Comparison of ENCODE assay signal across 9 cellular contexts in the genomic region with DNA sequence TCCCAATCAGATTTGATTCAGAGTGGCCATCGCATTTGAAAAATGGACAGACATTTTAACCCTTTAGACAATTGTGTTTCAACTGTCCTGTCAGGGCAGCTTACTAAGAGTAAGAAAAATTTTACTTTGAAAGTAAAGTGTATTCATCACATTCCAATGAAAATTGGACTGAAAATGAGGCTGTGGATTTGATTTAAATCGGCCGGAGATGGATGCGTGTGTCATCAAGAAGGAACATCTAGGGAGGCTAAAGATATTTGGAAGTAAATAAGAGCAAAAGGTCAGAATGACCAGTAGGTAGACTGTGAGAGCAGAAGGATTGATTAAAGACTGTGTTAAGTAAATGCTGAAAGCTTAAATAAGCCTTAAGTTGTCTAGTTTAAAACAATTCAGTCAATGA. TPM values are rescaled to one million over a fixed set of nuclear protein-coding genes. Genes with fewer than 3 reads are reported as not detected.
DNase-seq lines count a peak whose midpoint lies in the region; ATAC-seq, FAIRE-seq and TF ChIP-seq lines count a peak whose summit lies in the region.
"Had no signal": no experiment of that assay in that cellular context is flagged by ENCODE, and none has a peak within 500 bp of the region (broad histone marks: within the 10 kb centered on the region; RNA-seq: fewer than 3 reads in every experiment).

No MANE protein-coding gene starts in this region.

- no peak for DNase-seq in AG04450 (ENCODE audit: low read depth, low spot score)
- DNase-seq in HFF-Myc (ENCODE audit: extremely low read depth, low read depth): no peak
- no peak for DNase-seq in activated naive CD8-positive, alpha-beta T cell treated with anti-CD3 and anti-CD28 coated beads, Interleukin-2, amount 50 U/mL, for 24 hours
- no peak for DNase-seq in keratinocyte (ENCODE audit: low read depth, low spot score)
- DNase-seq in posterior vena cava (ENCODE audit: low spot score): no peak
- no peak for DNase-seq in aorta
- DNase-seq in activated CD4-positive, alpha-beta T cell treated with anti-CD3 and anti-CD28 coated beads, Interleukin-2, amount 50 U/mL, for 4 hours: no peak
- DNase-seq: EL had no signal

- H3K4me3 Mint-ChIP-seq in activated naive CD8-positive, alpha-beta T cell treated with anti-CD3 and anti-CD28 coated beads, Interleukin-2, amount 50 U/mL, for 24 hours: peak overlapping the region; percentile 87

- peak overlapping the region; percentile 80 for H3K4me2 ChIP-seq in keratinocyte (ENCODE audit: control insufficient read depth, extremely low read depth, insufficient read depth, low read depth, low read length)

- CTCF ChIA-PET in AG04450 (lab: Charles Lee): interaction anchor here (0.6 to 0.8 kb wide), 2 partner anchors 208 to 489 kb away, joined by 3 read pairs; no protein-coding TSS in a partner anchor

- peaks cover 39% of the 10 kb centered on the region for H3K4me1 Mint-ChIP-seq in activated naive CD8-positive, alpha-beta T cell treated with anti-CD3 and anti-CD28 coated beads, Interleukin-2, amount 50 U/mL, for 24 hours

- no peaks in the 10 kb centered on the region for H4K20me1 ChIP-seq in keratinocyte (ENCODE audit: control insufficient read depth, extremely low read depth, insufficient read depth, low read length)

- no peaks in the 10 kb centered on the region for H3K27me3 Mint-ChIP-seq in activated naive CD8-positive, alpha-beta T cell treated with anti-CD3 and anti-CD28 coated beads, Interleukin-2, amount 50 U/mL, for 24 hours

- dilution Hi-C loops in keratinocyte (cut with MboI; ENCODE audit: extremely low pct_ligation_motif_present, low sequenced_read_pairs): no loop called here

- H3K9ac ChIP-seq in keratinocyte (ENCODE audit: control insufficient read depth, extremely low read depth, insufficient read depth, low read length): no peak overlapping the region

- no peak overlapping the region for H2AFZ ChIP-seq in keratinocyte (ENCODE audit: control insufficient read depth, low read length)

- H3K9me3 Mint-ChIP-seq in activated naive CD8-positive, alpha-beta T cell treated with anti-CD3 and anti-CD28 coated beads, Interleukin-2, amount 50 U/mL, for 24 hours: peaks cover 6% of the 10 kb centered on the region

- no peak overlapping the region for H3K27ac ChIP-seq in AG04450 (ENCODE audit: low read depth, low read length)
- no peak overlapping the region for H3K27ac ChIP-seq in keratinocyte (ENCODE audit: control insufficient read depth, insufficient read depth, low read length)
- no peak overlapping the region for H3K27ac ChIP-seq in aorta (ENCODE audit: low read depth in 1 of 2, low read length in 2 of 2)

- H3K27me3 ChIP-seq in AG04450 (ENCODE audit: control insufficient read depth, insufficient read depth, low read length): no peaks in the 10 kb centered on the region
- H3K27me3 ChIP-seq in keratinocyte (ENCODE audit: control insufficient read depth, extremely low read depth, insufficient read depth, low read length): no peaks in the 10 kb centered on the region
- no peaks in the 10 kb centered on the region for H3K27me3 ChIP-seq in aorta (ENCODE audit: control insufficient read depth in 1 of 2, insufficient read depth in 2 of 2, low read length in 1 of 2)

- ATAC-seq in activated naive CD8-positive, alpha-beta T cell treated with anti-CD3 and anti-CD28 coated beads, Interleukin-2, amount 50 U/mL, for 24 hours: no peak
- ATAC-seq in aorta (ENCODE audit: low FRiP score): no peak
- ATAC-seq in HG03280 (IDR thresholded peaks at IDR 0.05; ENCODE audit: unreplicated experiment): no peak

- H3K79me2 ChIP-seq in keratinocyte (ENCODE audit: control insufficient read depth, insufficient read depth, low read length): peaks cover 54% of the 10 kb centered on the region

- WGBS in aorta, 2 donors: 50 to 55% methylated on average over 4 of the region's 4 CpGs

- H3K4me3 ChIP-seq in AG04450 (ENCODE audit: low read depth, low read length): peak overlapping the region; percentile 82
- H3K4me3 ChIP-seq in HFF-Myc (replicated peaks; ENCODE audit: low read depth, low read length): peak overlapping the region; percentile 82
- H3K4me3 ChIP-seq in keratinocyte (ENCODE audit: control insufficient read depth in 2 of 3, extremely low read depth in 1 of 3, insufficient read depth in 2 of 3, low read depth in 1 of 3, low read length in 3 of 3): peak overlapping the region; percentile 70 to 92 (median 88)
- H3K4me3 ChIP-seq in aorta (ENCODE audit: low read length in 2 of 2): no peak overlapping the region

- POLR2A ChIA-PET in AG04450 (lab: Yijun Ruan, JAX): interaction anchor here (1.6 kb wide), 1 partner anchor 75 kb away, joined by 4 read pairs; no protein-coding TSS in a partner anchor

- H3K9me3 ChIP-seq in AG04450 (ENCODE audit: control insufficient read depth, insufficient read depth, low read length) (peaks cover 11% of the 10 kb centered on the region; the same call in 1 of the 2 replicates), keratinocyte (ENCODE audit: control insufficient read depth, low read depth, low read length) (peaks cover 2% of the 10 kb centered on the region), aorta (ENCODE audit: control insufficient read depth, low read length) (no peaks in the 10 kb centered on the region)

- peak overlapping the region; percentile 96 for H3K27ac Mint-ChIP-seq in activated naive CD8-positive, alpha-beta T cell treated with anti-CD3 and anti-CD28 coated beads, Interleukin-2, amount 50 U/mL, for 24 hours

- FAIRE-seq in keratinocyte (lab: Jason Lieb, UNC): no peak

- intact Hi-C loops in posterior vena cava (cut with DNase I): no loop called here
- intact Hi-C loops in aorta (cut with DNase I): loop anchor here (2.0 kb wide), 2 partner anchors 43 to 301 kb away; partner anchors contain the start of gene GRHPR (in 1 of the 2)

- TF ChIP-seq CTCF in AG04450 (IDR thresholded peaks at IDR 0.05; ENCODE audit: low read depth, low read length) (no peak), HFF-Myc (IDR thresholded peaks at IDR 0.05; ENCODE audit: low read depth, low read length, missing control alignments) (no peak), keratinocyte (optimal IDR thresholded peaks at IDR 0.05 in 1 of 3, IDR thresholded peaks at IDR 0.05 in 1 of 3, conservative IDR thresholded peaks at IDR 0.05 in 1 of 3; ENCODE audit: extremely low read depth in 1 of 3, insufficient read depth in 2 of 3, low read length in 3 of 3) (no peak)

- H3K36me3 ChIP-seq in keratinocyte (ENCODE audit: control insufficient read depth in 2 of 2, extremely low read depth in 1 of 2, insufficient read depth in 2 of 2, low read length in 2 of 2) (peaks cover 3 to 7% of the 10 kb centered on the region in 2 experiments), aorta (ENCODE audit: control insufficient read depth in 1 of 2, insufficient read depth in 2 of 2, low read length in 1 of 2) (peaks cover 0 to 1% of the 10 kb centered on the region in 2 donors)

- H3K9me1 ChIP-seq in keratinocyte (ENCODE audit: control insufficient read depth, extremely low read depth, insufficient read depth, low read length): no peaks in the 10 kb centered on the region

- peaks cover 4% of the 10 kb centered on the region for H3K4me1 ChIP-seq in keratinocyte (ENCODE audit: control insufficient read depth, extremely low read depth, insufficient read depth, low read length)
- H3K4me1 ChIP-seq in aorta (ENCODE audit: control insufficient read depth in 1 of 2, insufficient read depth in 2 of 2, low read length in 2 of 2): no peaks in the 10 kb centered on the region

- peaks cover 19% of the 10 kb centered on the region for H3K36me3 Mint-ChIP-seq in activated naive CD8-positive, alpha-beta T cell treated with anti-CD3 and anti-CD28 coated beads, Interleukin-2, amount 50 U/mL, for 24 hours (ENCODE audit: low read depth)

RNA-seq across cellular contexts. Expression of gene ZCCHC7, which starts 1.5 kb away (rescaled TPM):
- 20.9 and 21.6 TPM in 2 replicates for polyA plus RNA-seq in AG04450 (2011; rRNA removed)
- 28.5 and 33.9 TPM in 2 replicates for polyA minus RNA-seq in AG04450 (2011; rRNA and poly(A)+ RNA removed)
- 11.9 to 17.1 TPM (median 16.5 TPM) in 3 replicates for polyA plus RNA-seq in keratinocyte
- 25.4 TPM for polyA plus RNA-seq in keratinocyte (2011; ENCODE audit: low read depth)
- 11.5 and 17.9 TPM in 2 replicates for polyA plus RNA-seq in keratinocyte (2011; cell fraction: cytosol; rRNA removed)
- 18.5 and 22.0 TPM in 2 replicates for polyA plus RNA-seq in keratinocyte (2011; cell fraction: nucleus; rRNA removed)
- polyA plus RNA-seq in keratinocyte (2012; ENCODE audit: low replicate concordance): 9.0 and 14.8 TPM in 2 replicates
- polyA minus RNA-seq in keratinocyte: 13.2 to 27.6 TPM (median 19.9 TPM) in 3 replicates
- polyA minus RNA-seq in keratinocyte (2011; cell fraction: cytosol; rRNA and poly(A)+ RNA removed): 17.8 TPM
- polyA minus RNA-seq in keratinocyte (2011; cell fraction: nucleus; rRNA and poly(A)+ RNA removed): 10.0 and 21.3 TPM in 2 replicates
- 10 to 100 TPM; 19.9 to 24.2 TPM for total RNA-seq in posterior vena cava
- total RNA-seq in aorta: 10 to 100 TPM; 27.0 to 30.5 TPM
- 10 to 100 TPM in 1 of 2 donors, 1 to 10 TPM in 1; 9.8 to 10.6 TPM for polyA plus RNA-seq in aorta

Comparison
In these comparisons a context has a peak if more than half of its experiments do, and no peak if none do; other contexts are left out.
1. H3K4me3 ChIP-seq: peak in AG04450 (single experiment), HFF-Myc (single experiment) and keratinocyte (3 of 3); none in aorta (0 of 2).
2. intact Hi-C loops: an anchor here in aorta (2.0 kb wide); none called in posterior vena cava.